In the genomic region with DNA sequence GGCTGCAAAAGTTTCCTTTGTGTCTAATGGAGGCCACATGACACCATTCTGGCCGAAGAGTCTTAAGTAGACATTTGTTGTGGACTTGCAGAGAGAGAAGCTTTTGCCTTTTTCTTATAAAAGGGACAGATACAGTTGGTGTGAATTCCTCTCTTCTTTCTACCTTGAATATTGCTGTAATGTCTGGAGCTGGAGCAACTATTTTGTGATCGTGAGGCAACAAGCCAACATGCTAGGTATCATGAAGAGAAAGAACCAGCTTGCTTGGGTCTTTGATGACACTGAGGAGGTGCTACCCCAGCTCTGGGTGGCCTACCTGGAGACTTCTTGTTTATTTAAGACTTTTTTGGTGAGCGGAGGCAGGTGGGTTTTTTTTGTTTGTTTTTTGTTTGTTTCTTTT, we compare ENCODE assay signal across 29 cellular contexts.
"Had no signal": no experiment of that assay in that cellular context is flagged by ENCODE, and none has a peak within 500 bp of the region (broad histone marks: within the 10 kb centered on the region; RNA-seq: fewer than 3 reads in every experiment).

No MANE protein-coding gene starts in this region.

- ATAC-seq: activated CD8-positive, alpha-beta T cell treated with anti-CD3 and anti-CD28 coated beads for 36 hours; activated T-cell treated with anti-CD3 and anti-CD28 coated beads, Interleukin-2, amount 50 U/mL, for 72 hours; activated T-helper 17 cell treated with anti-CD3 and anti-CD28 coated beads, Interleukin-2, amount 50 U/mL, for 72 hours; Panc1; SK-N-SH treated with all-trans-retinoic acid at 6 μM for 48 hours had no signal

- DNase-seq: activated CD4-positive, alpha-beta T cell treated with anti-CD3 and anti-CD28 coated beads, Interleukin-2, amount 10 ng/mL, durations not matched to agents 24 days and 14 days; activated CD4-positive, alpha-beta T cell treated with anti-CD3 and anti-CD28 coated beads, Interleukin-2, amount 50 U/mL, for 4 hours; activated CD8-positive, alpha-beta T cell treated with anti-CD3 and anti-CD28 coated beads for 36 hours; activated effector memory CD4-positive, alpha-beta T cell treated with anti-CD3 and anti-CD28 coated beads, Interleukin-2, amount 50 U/mL, for 16 hours; activated naive CD4-positive, alpha-beta T cell; activated naive CD8-positive, alpha-beta T cell treated with anti-CD3 and anti-CD28 coated beads, Interleukin-2, amount 10 ng/mL, durations not matched to agents 7 days and 5 days; activated T-cell treated with anti-CD3 and anti-CD28 coated beads, Interleukin-2, amount 50 U/mL, for 1 hour; activated T-cell treated with anti-CD3 and anti-CD28 coated beads, Interleukin-2, amount 50 U/mL, for 72 hours; amygdala; NCI-H1092 treated with DMSO at 0.1 percent for 48 hours; NCI-H1417; NCI-H146; NCI-H187 treated with DMSO at 0.1 percent for 48 hours; NCI-H2081 treated with DMSO at 0.1 percent for 48 hours; NCI-H226; NCI-H446 treated with DMSO at 0.1 percent for 48 hours; NCI-H524; NCI-H69; RPMI8226; SIG-M5; SW 1271; T1000; WERI-Rb-1 had no signal

- H3K4me2 ChIP-seq: KMS-11 had no signal

- H3K4me3 ChIP-seq: ascending aorta, cardiac muscle cell had no signal

- H3K27me3 ChIP-seq: ascending aorta, cardiac muscle cell had no signal

- H3K9me3 ChIP-seq: ascending aorta had no signal

- H3K36me3 ChIP-seq: ascending aorta, cardiac muscle cell, WERI-Rb-1 had no signal

- H3K9ac ChIP-seq: KMS-11 had no signal

- H3K27ac ChIP-seq: ascending aorta, cardiac muscle cell, KMS-11, WERI-Rb-1 had no signal
